Comparison of ENCODE assay signal across 28 cellular contexts in the genomic region with DNA sequence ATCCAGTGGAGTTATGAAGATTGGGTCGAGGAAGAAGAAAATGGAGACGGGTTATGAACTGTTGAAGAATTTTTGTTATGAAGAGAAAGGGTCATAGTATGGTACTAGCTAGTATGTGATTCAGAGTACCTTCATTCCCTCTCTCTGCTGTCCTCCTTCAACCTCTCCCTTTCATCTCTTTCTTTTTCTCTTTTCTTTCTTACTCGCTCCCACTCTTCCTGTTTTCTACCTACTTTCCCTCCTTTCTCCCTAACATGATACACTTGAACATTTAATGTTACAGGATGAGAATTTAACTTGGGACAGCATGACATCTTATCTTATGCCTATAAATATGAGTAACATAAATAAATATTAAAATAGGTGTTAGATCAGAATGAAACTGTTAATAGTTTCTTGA.
"Had no signal": no experiment of that assay in that cellular context is flagged by ENCODE, and none has a peak within 500 bp of the region (broad histone marks: within the 10 kb centered on the region; RNA-seq: fewer than 3 reads in every experiment).

No MANE protein-coding gene starts in this region.

- H3K4me3 ChIP-seq: stomach, suprapubic skin, testis, thoracic aorta, thyroid gland, tibial artery, tibial nerve, transverse colon, upper lobe of left lung, upper lobe of right lung, uterus, vagina had no signal

- ATAC-seq: stimulated activated effector memory CD8-positive, alpha-beta T cell treated with anti-CD3 and anti-CD28 coated beads, Interleukin-12 subunit alpha, Interleukin-12 subunit beta, amount 100 ng/mL, for 72 hours; stimulated activated memory B cell treated with anti-CD40 and anti-IgM and Interleukin-4, amounts not matched to agents 10 μg/mL and 1 μg/mL and 100 μg/mL, for 72 hours; stimulated activated naive B cell treated with anti-CD40 and anti-IgM and Interleukin-4, amounts not matched to agents 10 μg/mL and 1 μg/mL and 100 μg/mL, for 72 hours; stimulated activated naive CD8-positive, alpha-beta T cell treated with anti-CD3 and anti-CD28 coated beads, Interleukin-15, amount 100 ng/mL, for 72 hours; stimulated activated naive CD8-positive, alpha-beta T cell treated with anti-CD3 and anti-CD28 coated beads, Interleukin-15, Interleukin-2, amounts not matched to agents 100 U/mL and 50 U/mL, for 24 hours; upper lobe of right lung had no signal

- DNase-seq: stimulated activated CD4-positive, alpha-beta T cell treated with anti-CD3 and anti-CD28 coated beads, Interleukin-2, amount 100 ng/mL, for 48 hours; stimulated activated CD4-positive, alpha-beta T cell treated with anti-CD3 and anti-CD28 coated beads, Interleukin-4, amount 100 ng/mL, for 1 hour; stimulated activated CD4-positive, alpha-beta T cell treated with anti-CD3 and anti-CD28 coated beads, Interleukin-4, amount 100 ng/mL, for 24 hours; stimulated activated CD4-positive, alpha-beta T cell treated with anti-CD3 and anti-CD28 coated beads, Interleukin-4, amount 100 ng/mL, for 4 hours; stimulated activated CD8-positive, alpha-beta memory T cell treated with anti-CD3 and anti-CD28 coated beads, Interleukin-4, amount 100 ng/mL, for 48 hours; stimulated activated naive B cell treated with anti-CD40 and anti-IgM and Interleukin-4, amounts not matched to agents 10 μg/mL and 1 μg/mL and 100 μg/mL, for 72 hours; stimulated activated naive CD4-positive, alpha-beta T cell; stimulated activated naive CD4-positive, alpha-beta T cell treated with Interleukin-2 at 50 U/mL for 16 hours; stimulated activated naive CD8-positive, alpha-beta T cell treated with anti-CD3 and anti-CD28 coated beads, Interleukin-15, amount 100 ng/mL, for 72 hours; stimulated activated naive CD8-positive, alpha-beta T cell treated with anti-CD3 and anti-CD28 coated beads, Interleukin-15, Interleukin-2, amounts not matched to agents 100 U/mL and 50 U/mL, for 24 hours; stomach; substantia nigra; testis; thyroid gland; tibial artery; transverse colon; upper lobe of left lung; upper lobe of right lung; uterus had no signal

- H3K9me3 Mint-ChIP-seq: stimulated activated effector memory CD8-positive, alpha-beta T cell treated with anti-CD3 and anti-CD28 coated beads, Interleukin-12 subunit alpha, Interleukin-12 subunit beta, amount 100 ng/mL, for 72 hours; stimulated activated memory B cell treated with anti-CD40 and anti-IgM and Interleukin-4, amounts not matched to agents 10 μg/mL and 1 μg/mL and 100 μg/mL, for 72 hours; stimulated activated naive CD8-positive, alpha-beta T cell treated with anti-CD3 and anti-CD28 coated beads, Interleukin-15, amount 100 ng/mL, for 72 hours; stimulated activated naive CD8-positive, alpha-beta T cell treated with anti-CD3 and anti-CD28 coated beads, Interleukin-15, Interleukin-2, amounts not matched to agents 100 ng/mL and 50 ng/mL, for 24 hours had no signal

- H3K27me3 ChIP-seq: stomach, suprapubic skin, testis, thyroid gland, tibial artery, tibial nerve, transverse colon, upper lobe of left lung, upper lobe of right lung, uterus, vagina had no signal

- H3K4me1 ChIP-seq: stomach, suprapubic skin, testis, thyroid gland, transverse colon, upper lobe of left lung, upper lobe of right lung, uterus, vagina had no signal

- H3K27ac Mint-ChIP-seq: stimulated activated effector memory CD8-positive, alpha-beta T cell treated with anti-CD3 and anti-CD28 coated beads, Interleukin-12 subunit alpha, Interleukin-12 subunit beta, amount 100 ng/mL, for 72 hours; stimulated activated memory B cell treated with anti-CD40 and anti-IgM and Interleukin-4, amounts not matched to agents 10 μg/mL and 1 μg/mL and 100 μg/mL, for 72 hours; stimulated activated naive B cell treated with anti-CD40 and anti-IgM and Interleukin-4, amounts not matched to agents 10 μg/mL and 1 μg/mL and 100 μg/mL, for 72 hours; stimulated activated naive CD8-positive, alpha-beta T cell treated with anti-CD3 and anti-CD28 coated beads, Interleukin-15, amount 100 ng/mL, for 72 hours had no signal

- FAIRE-seq: urothelium cell line had no signal

- H3K36me3 ChIP-seq: thoracic aorta, thyroid gland, upper lobe of left lung, uterus, vagina had no signal

- H3K4me3 Mint-ChIP-seq: stimulated activated effector memory CD8-positive, alpha-beta T cell treated with anti-CD3 and anti-CD28 coated beads, Interleukin-12 subunit alpha, Interleukin-12 subunit beta, amount 100 ng/mL, for 72 hours; stimulated activated memory B cell treated with anti-CD40 and anti-IgM and Interleukin-4, amounts not matched to agents 10 μg/mL and 1 μg/mL and 100 μg/mL, for 72 hours; stimulated activated naive B cell treated with anti-CD40 and anti-IgM and Interleukin-4, amounts not matched to agents 10 μg/mL and 1 μg/mL and 100 μg/mL, for 72 hours; stimulated activated naive CD8-positive, alpha-beta T cell treated with anti-CD3 and anti-CD28 coated beads, Interleukin-15, amount 100 ng/mL, for 72 hours; stimulated activated naive CD8-positive, alpha-beta T cell treated with anti-CD3 and anti-CD28 coated beads, Interleukin-15, Interleukin-2, amounts not matched to agents 100 ng/mL and 50 ng/mL, for 24 hours had no signal

- H3K27ac ChIP-seq: stomach, suprapubic skin, testis, thoracic aorta, thyroid gland, tibial artery, tibial nerve, transverse colon, upper lobe of left lung, upper lobe of right lung, uterus, vagina had no signal

- H3K27me3 Mint-ChIP-seq: stimulated activated memory B cell treated with anti-CD40 and anti-IgM and Interleukin-4, amounts not matched to agents 10 μg/mL and 1 μg/mL and 100 μg/mL, for 72 hours; stimulated activated naive B cell treated with anti-CD40 and anti-IgM and Interleukin-4, amounts not matched to agents 10 μg/mL and 1 μg/mL and 100 μg/mL, for 72 hours; stimulated activated naive CD8-positive, alpha-beta T cell treated with anti-CD3 and anti-CD28 coated beads, Interleukin-15, amount 100 ng/mL, for 72 hours; stimulated activated naive CD8-positive, alpha-beta T cell treated with anti-CD3 and anti-CD28 coated beads, Interleukin-15, Interleukin-2, amounts not matched to agents 100 ng/mL and 50 ng/mL, for 24 hours; type B pancreatic cell had no signal

- H3K9me3 ChIP-seq: stomach, suprapubic skin, testis, thoracic aorta, thyroid gland, tibial artery, tibial nerve, transverse colon, upper lobe of left lung, upper lobe of right lung, uterus, vagina had no signal
